ENCODE assay signal across 1 cellular context in the genomic region with DNA sequence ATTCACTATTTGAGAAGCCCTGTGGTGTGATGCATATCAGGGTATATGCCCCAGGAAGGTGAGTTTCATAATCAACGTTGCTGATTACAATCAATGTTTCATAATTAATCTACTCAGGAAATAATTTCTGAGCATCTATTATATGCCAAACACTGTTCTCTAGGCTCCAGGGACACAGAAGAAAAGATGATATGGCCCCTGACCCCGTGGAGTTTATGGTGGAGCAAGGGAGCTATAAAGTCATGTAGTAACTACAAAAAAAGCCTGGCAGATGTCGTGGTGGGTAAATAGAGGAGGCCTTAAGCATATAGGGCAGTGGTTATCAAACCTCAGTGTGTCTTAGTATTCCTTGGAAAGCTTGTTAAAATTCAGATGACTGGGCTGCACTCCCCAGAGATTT.
TF ChIP-seq lines count a peak whose summit lies in the region.

No MANE protein-coding gene starts in this region.

TF ChIP-seq in HepG2, 621 proteins besides CTCF, POLR2A, EP300 and RAD21 (continued from another document):
- TF ChIP-seq, protein P1, sequence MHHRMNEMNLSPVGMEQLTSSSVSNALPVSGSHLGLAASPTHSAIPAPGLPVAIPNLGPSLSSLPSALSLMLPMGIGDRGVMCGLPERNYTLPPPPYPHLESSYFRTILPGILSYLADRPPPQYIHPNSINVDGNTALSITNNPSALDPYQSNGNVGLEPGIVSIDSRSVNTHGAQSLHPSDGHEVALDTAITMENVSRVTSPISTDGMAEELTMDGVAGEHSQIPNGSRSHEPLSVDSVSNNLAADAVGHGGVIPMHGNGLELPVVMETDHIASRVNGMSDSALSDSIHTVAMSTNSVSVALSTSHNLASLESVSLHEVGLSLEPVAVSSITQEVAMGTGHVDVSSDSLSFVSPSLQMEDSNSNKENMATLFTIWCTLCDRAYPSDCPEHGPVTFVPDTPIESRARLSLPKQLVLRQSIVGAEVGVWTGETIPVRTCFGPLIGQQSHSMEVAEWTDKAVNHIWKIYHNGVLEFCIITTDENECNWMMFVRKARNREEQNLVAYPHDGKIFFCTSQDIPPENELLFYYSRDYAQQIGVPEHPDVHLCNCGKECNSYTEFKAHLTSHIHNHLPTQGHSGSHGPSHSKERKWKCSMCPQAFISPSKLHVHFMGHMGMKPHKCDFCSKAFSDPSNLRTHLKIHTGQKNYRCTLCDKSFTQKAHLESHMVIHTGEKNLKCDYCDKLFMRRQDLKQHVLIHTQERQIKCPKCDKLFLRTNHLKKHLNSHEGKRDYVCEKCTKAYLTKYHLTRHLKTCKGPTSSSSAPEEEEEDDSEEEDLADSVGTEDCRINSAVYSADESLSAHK (CRISPR knock-in tag; IDR thresholded peaks at IDR 0.05; ENCODE audit: borderline replicate concordance), result no peak
- TF ChIP-seq ZIK1 (CRISPR knock-in tag; IDR thresholded peaks at IDR 0.05; ENCODE audit: borderline replicate concordance, low read depth) (no peak), ZNF34 (CRISPR knock-in tag; IDR thresholded peaks at IDR 0.05; ENCODE audit: borderline replicate concordance) (peak; percentile 83; the same call in 1 of the 2 replicates), SP140L (CRISPR knock-in tag; IDR thresholded peaks at IDR 0.05; ENCODE audit: borderline replicate concordance) (no peak), ZNF543 (CRISPR knock-in tag; IDR thresholded peaks at IDR 0.05) (no peak), SP2 (CRISPR knock-in tag; IDR thresholded peaks at IDR 0.05) (no peak), MAFF (IDR thresholded peaks at IDR 0.05; ENCODE audit: low read depth, low read length) (no peak), REL (CRISPR knock-in tag; conservative IDR thresholded peaks at IDR 0.05) (no peak), ZNF660 (CRISPR knock-in tag; IDR thresholded peaks at IDR 0.05; ENCODE audit: borderline replicate concordance, low read depth) (no peak), GTF3A (CRISPR knock-in tag; conservative IDR thresholded peaks at IDR 0.05) (0 out of 2 replicates have a peak, but pooled peaks have one; percentile 83), ZNF7 (CRISPR knock-in tag; IDR thresholded peaks at IDR 0.05) (no peak), SMAD3 (CRISPR knock-in tag; IDR thresholded peaks at IDR 0.05) (no peak)
- TF ChIP-seq, protein P2, sequence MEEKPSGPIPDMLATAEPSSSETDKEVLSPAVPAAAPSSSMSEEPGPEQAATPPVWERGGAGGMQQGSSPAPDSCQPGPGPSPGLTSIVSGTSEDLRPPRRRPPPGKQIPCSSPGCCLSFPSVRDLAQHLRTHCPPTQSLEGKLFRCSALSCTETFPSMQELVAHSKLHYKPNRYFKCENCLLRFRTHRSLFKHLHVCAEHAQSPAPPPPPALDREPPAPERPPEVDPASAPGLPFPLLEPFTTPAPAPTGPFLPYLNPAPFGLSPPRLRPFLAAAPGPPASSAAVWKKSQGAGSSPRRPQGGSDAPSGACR (CRISPR knock-in tag; IDR thresholded peaks at IDR 0.05), result no peak
- TF ChIP-seq, protein P3, sequence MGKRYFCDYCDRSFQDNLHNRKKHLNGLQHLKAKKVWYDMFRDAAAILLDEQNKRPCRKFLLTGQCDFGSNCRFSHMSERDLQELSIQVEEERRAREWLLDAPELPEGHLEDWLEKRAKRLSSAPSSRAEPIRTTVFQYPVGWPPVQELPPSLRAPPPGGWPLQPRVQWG (CRISPR knock-in tag; IDR thresholded peaks at IDR 0.05; ENCODE audit: borderline replicate concordance, low read depth), result no peak
- TF ChIP-seq, protein P4, sequence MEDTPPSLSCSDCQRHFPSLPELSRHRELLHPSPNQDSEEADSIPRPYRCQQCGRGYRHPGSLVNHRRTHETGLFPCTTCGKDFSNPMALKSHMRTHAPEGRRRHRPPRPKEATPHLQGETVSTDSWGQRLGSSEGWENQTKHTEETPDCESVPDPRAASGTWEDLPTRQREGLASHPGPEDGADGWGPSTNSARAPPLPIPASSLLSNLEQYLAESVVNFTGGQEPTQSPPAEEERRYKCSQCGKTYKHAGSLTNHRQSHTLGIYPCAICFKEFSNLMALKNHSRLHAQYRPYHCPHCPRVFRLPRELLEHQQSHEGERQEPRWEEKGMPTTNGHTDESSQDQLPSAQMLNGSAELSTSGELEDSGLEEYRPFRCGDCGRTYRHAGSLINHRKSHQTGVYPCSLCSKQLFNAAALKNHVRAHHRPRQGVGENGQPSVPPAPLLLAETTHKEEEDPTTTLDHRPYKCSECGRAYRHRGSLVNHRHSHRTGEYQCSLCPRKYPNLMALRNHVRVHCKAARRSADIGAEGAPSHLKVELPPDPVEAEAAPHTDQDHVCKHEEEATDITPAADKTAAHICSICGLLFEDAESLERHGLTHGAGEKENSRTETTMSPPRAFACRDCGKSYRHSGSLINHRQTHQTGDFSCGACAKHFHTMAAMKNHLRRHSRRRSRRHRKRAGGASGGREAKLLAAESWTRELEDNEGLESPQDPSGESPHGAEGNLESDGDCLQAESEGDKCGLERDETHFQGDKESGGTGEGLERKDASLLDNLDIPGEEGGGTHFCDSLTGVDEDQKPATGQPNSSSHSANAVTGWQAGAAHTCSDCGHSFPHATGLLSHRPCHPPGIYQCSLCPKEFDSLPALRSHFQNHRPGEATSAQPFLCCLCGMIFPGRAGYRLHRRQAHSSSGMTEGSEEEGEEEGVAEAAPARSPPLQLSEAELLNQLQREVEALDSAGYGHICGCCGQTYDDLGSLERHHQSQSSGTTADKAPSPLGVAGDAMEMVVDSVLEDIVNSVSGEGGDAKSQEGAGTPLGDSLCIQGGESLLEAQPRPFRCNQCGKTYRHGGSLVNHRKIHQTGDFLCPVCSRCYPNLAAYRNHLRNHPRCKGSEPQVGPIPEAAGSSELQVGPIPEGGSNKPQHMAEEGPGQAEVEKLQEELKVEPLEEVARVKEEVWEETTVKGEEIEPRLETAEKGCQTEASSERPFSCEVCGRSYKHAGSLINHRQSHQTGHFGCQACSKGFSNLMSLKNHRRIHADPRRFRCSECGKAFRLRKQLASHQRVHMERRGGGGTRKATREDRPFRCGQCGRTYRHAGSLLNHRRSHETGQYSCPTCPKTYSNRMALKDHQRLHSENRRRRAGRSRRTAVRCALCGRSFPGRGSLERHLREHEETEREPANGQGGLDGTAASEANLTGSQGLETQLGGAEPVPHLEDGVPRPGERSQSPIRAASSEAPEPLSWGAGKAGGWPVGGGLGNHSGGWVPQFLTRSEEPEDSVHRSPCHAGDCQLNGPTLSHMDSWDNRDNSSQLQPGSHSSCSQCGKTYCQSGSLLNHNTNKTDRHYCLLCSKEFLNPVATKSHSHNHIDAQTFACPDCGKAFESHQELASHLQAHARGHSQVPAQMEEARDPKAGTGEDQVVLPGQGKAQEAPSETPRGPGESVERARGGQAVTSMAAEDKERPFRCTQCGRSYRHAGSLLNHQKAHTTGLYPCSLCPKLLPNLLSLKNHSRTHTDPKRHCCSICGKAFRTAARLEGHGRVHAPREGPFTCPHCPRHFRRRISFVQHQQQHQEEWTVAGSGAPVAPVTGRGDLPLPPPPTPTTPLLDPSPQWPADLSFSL (CRISPR knock-in tag; IDR thresholded peaks at IDR 0.05), result no peak
- TF ChIP-seq, protein P5, sequence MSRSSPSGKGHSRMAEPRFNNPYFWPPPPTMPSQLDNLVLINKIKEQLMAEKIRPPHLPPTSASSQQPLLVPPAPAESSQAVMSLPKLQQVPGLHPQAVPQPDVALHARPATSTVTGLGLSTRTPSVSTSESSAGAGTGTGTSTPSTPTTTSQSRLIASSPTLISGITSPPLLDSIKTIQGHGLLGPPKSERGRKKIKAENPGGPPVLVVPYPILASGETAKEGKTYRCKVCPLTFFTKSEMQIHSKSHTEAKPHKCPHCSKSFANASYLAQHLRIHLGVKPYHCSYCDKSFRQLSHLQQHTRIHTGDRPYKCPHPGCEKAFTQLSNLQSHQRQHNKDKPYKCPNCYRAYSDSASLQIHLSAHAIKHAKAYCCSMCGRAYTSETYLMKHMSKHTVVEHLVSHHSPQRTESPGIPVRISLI (CRISPR knock-in tag; IDR thresholded peaks at IDR 0.05; ENCODE audit: borderline replicate concordance), result 0 out of 2 replicates have a peak, but pooled peaks have one; percentile 24
- TF ChIP-seq, protein P6, sequence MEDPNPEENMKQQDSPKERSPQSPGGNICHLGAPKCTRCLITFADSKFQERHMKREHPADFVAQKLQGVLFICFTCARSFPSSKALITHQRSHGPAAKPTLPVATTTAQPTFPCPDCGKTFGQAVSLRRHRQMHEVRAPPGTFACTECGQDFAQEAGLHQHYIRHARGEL (CRISPR knock-in tag; IDR thresholded peaks at IDR 0.05), result no peak
- TF ChIP-seq, protein P7, sequence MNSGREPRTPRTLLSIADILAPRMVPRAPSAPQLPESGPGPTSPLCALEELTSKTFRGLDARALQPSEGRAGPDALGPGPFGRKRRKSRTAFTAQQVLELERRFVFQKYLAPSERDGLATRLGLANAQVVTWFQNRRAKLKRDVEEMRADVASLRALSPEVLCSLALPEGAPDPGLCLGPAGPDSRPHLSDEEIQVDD (CRISPR knock-in tag; IDR thresholded peaks at IDR 0.05; ENCODE audit: borderline replicate concordance), result no peak
- TF ChIP-seq, protein P8, sequence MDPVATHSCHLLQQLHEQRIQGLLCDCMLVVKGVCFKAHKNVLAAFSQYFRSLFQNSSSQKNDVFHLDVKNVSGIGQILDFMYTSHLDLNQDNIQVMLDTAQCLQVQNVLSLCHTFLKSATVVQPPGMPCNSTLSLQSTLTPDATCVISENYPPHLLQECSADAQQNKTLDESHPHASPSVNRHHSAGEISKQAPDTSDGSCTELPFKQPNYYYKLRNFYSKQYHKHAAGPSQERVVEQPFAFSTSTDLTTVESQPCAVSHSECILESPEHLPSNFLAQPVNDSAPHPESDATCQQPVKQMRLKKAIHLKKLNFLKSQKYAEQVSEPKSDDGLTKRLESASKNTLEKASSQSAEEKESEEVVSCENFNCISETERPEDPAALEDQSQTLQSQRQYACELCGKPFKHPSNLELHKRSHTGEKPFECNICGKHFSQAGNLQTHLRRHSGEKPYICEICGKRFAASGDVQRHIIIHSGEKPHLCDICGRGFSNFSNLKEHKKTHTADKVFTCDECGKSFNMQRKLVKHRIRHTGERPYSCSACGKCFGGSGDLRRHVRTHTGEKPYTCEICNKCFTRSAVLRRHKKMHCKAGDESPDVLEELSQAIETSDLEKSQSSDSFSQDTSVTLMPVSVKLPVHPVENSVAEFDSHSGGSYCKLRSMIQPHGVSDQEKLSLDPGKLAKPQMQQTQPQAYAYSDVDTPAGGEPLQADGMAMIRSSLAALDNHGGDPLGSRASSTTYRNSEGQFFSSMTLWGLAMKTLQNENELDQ (CRISPR knock-in tag; IDR thresholded peaks at IDR 0.05; ENCODE audit: borderline replicate concordance), result no peak
- TF ChIP-seq, protein P9, sequence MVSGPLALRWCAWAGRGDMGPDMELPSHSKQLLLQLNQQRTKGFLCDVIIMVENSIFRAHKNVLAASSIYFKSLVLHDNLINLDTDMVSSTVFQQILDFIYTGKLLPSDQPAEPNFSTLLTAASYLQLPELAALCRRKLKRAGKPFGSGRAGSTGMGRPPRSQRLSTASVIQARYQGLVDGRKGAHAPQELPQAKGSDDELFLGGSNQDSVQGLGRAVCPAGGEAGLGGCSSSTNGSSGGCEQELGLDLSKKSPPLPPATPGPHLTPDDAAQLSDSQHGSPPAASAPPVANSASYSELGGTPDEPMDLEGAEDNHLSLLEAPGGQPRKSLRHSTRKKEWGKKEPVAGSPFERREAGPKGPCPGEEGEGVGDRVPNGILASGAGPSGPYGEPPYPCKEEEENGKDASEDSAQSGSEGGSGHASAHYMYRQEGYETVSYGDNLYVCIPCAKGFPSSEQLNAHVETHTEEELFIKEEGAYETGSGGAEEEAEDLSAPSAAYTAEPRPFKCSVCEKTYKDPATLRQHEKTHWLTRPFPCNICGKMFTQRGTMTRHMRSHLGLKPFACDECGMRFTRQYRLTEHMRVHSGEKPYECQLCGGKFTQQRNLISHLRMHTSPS (CRISPR knock-in tag; IDR thresholded peaks at IDR 0.05; ENCODE audit: low read depth), result no peak
